In genomic region chr19:18719541-18719940, GRCh38 we compare ENCODE assay signal across 15 cellular contexts.
"Had no signal": no experiment of that assay in that cellular context is flagged by ENCODE, and none has a peak within 500 bp of the region (broad histone marks: within the 10 kb centered on the region; RNA-seq: fewer than 3 reads in every experiment).

No MANE protein-coding gene starts in this region.

- DNase-seq: activated naive CD4-positive, alpha-beta T cell treated with anti-CD3 and anti-CD28 coated beads for 36 hours; activated naive CD8-positive, alpha-beta T cell treated with anti-CD3 and anti-CD28 coated beads, Interleukin-2, amount 50 U/mL, for 24 hours; activated T-cell treated with anti-CD3 and anti-CD28 coated beads for 4 hours; colonic mucosa; esophagus squamous epithelium; kidney glomerular epithelial cell; lower lobe of right lung; ovary; stimulated activated CD4-positive, alpha-beta T cell treated with anti-CD3 and anti-CD28 coated beads, Interleukin-12 subunit alpha, Interleukin-12 subunit beta, amount 100 ng/mL, for 4 hours; stimulated activated CD4-positive, alpha-beta T cell treated with anti-CD3 and anti-CD28 coated beads, Interleukin-2, amount 100 ng/mL, for 24 hours; stomach; T-cell; T-helper 9 cell had no signal

- H3K36me3 ChIP-seq: ascending aorta, colonic mucosa, esophagus squamous epithelium, lower lobe of right lung, ovary had no signal

- H3K27me3 ChIP-seq: ascending aorta, colonic mucosa, esophagus squamous epithelium, ovary, stomach had no signal

- ATAC-seq: activated CD4-positive, CD25-positive, alpha-beta regulatory T cell treated with anti-CD3 and anti-CD28 coated beads, Interleukin-2, amount 50 U/mL, for 24 hours; activated naive CD8-positive, alpha-beta T cell treated with anti-CD3 and anti-CD28 coated beads, Interleukin-2, amount 50 U/mL, for 24 hours; lower lobe of right lung; T-cell had no signal

- H3K27ac ChIP-seq: ascending aorta, colonic mucosa, esophagus squamous epithelium, lower lobe of right lung, ovary had no signal

- H3K4me3 ChIP-seq: ascending aorta, colonic mucosa, esophagus squamous epithelium, lower lobe of right lung, ovary, stomach had no signal

- H3K9me3 ChIP-seq: ascending aorta, colonic mucosa, esophagus squamous epithelium, lower lobe of right lung, ovary, stomach had no signal

- H3K4me1 ChIP-seq: ascending aorta, colonic mucosa, esophagus squamous epithelium, lower lobe of right lung had no signal
